Comparison of ENCODE assay signal across 8 cellular contexts in the genomic region with DNA sequence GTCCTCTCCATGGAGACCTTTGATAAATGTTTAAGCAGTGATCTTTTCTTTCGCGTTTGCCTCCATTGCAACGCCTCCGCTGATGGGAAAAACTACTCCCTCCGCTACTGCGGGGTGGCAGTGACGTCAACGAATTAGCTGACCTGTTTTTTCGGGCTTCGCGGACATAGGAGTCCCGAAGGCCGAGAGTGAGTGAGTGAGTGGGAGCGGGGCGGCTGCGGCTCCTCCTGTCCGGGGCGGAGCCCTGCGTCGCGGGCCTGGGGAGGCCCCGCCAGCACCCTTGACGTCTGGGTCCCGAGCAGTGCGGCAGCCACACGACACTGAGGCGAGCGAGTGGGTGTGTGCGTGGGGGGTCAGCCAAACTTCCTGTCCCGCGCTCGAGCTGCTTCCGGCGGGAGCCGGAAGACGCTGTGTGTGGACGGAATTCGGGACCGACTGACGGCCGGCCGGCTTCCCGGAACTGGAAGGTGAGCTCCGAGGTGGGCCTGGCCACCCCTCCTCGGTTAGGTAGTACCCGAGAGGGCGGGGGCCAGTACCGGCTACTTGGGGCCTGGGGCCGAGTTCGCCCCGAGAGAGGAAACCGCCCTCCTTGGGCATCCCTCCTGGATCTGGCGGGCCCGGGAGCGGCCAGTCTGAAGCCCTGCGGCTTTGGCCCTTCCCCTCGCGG. TPM values are rescaled to one million over a fixed set of nuclear protein-coding genes. Genes with fewer than 3 reads are reported as not detected.
DNase-seq lines count a peak whose midpoint lies in the region; FAIRE-seq and TF ChIP-seq lines count a peak whose summit lies in the region.

A gene with protein sequence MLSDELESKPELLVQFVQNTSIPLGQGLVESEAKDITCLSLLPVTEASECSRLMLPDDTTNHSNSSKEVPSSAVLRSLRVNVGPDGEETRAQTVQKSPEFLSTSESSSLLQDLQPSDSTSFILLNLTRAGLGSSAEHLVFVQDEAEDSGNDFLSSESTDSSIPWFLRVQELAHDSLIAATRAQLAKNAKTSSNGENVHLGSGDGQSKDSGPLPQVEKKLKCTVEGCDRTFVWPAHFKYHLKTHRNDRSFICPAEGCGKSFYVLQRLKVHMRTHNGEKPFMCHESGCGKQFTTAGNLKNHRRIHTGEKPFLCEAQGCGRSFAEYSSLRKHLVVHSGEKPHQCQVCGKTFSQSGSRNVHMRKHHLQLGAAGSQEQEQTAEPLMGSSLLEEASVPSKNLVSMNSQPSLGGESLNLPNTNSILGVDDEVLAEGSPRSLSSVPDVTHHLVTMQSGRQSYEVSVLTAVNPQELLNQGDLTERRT (plus strand): TSS at position 411 of the 667 bp plus-strand sequence. CDS start 5,317 bp downstream, outside the sequence.

- H3K27ac Mint-ChIP-seq in activated naive CD4-positive, alpha-beta T cell treated with anti-CD3 and anti-CD28 coated beads for 36 hours = peak within 1 kb of the TSS; percentile 94

- peak within 1 kb of the TSS; percentile 94 for H3K4me3 ChIP-seq in HFF-Myc (replicated peaks; ENCODE audit: low read depth, low read length)
- H3K4me3 ChIP-seq in neutrophil (ENCODE audit: low read depth in 1 of 2, low read length in 1 of 2) = peak within 1 kb of the TSS; percentile 84 to 91

- FAIRE-seq in frontal cortex (lab: Jason Lieb, UNC) = no peak

- H3K9me3 ChIP-seq in neutrophil = no peaks in the 10 kb centered on the region

- H3K27ac ChIP-seq in neutrophil = peak within 1 kb of the TSS; percentile 94
- H3K27ac ChIP-seq in substantia nigra (ENCODE audit: low read depth, low read length, poor library complexity, severe bottlenecking) = peak within 1 kb of the TSS; percentile 87

- DNase-seq in GM03348 (ENCODE audit: low spot score) = peak; percentile 97
- peak; percentile 81 for DNase-seq in HFF-Myc (ENCODE audit: extremely low read depth, low read depth)
- DNase-seq in NAMALWA (ENCODE audit: low spot score) = peak; percentile 87
- DNase-seq in SK-N-DZ (ENCODE audit: low spot score) = peak; percentile 92
- peak; percentile 95 for DNase-seq in activated naive CD4-positive, alpha-beta T cell treated with anti-CD3 and anti-CD28 coated beads for 36 hours
- DNase-seq in frontal cortex (ENCODE audit: low spot score in 2 of 2) = peak; percentile 70 to 83
- DNase-seq in substantia nigra (lab: John Stamatoyannopoulos, UW) = peak; percentile 44 to 93 (median 82)

- TF ChIP-seq CTCF in HFF-Myc (IDR thresholded peaks at IDR 0.05; ENCODE audit: low read depth, low read length, missing control alignments) (no peak), neutrophil (IDR thresholded peaks at IDR 0.05) (no peak)

- no peaks in the 10 kb centered on the region for H3K9me3 Mint-ChIP-seq in activated naive CD4-positive, alpha-beta T cell treated with anti-CD3 and anti-CD28 coated beads for 36 hours

- H3K4me1 ChIP-seq in neutrophil (ENCODE audit: control insufficient read depth in 1 of 2, insufficient read depth in 1 of 2, low read depth in 1 of 2, low read length in 1 of 2) = peaks cover 25 to 32% of the 10 kb centered on the region in 2 experiments

- H3K27me3 ChIP-seq in neutrophil = no peaks in the 10 kb centered on the region

- peak within 1 kb of the TSS; percentile 88 for H3K4me3 Mint-ChIP-seq in activated naive CD4-positive, alpha-beta T cell treated with anti-CD3 and anti-CD28 coated beads for 36 hours

- peaks cover 6% of the 10 kb centered on the region for H3K36me3 Mint-ChIP-seq in activated naive CD4-positive, alpha-beta T cell treated with anti-CD3 and anti-CD28 coated beads for 36 hours (ENCODE audit: low read depth)

- intact Hi-C loops in activated naive CD4-positive, alpha-beta T cell treated with anti-CD3 and anti-CD28 coated beads for 36 hours (cut with micrococcal nuclease) = loop anchor here (1.0 to 5.0 kb wide), 10 partner anchors 34 to 828 kb away; partner anchors contain the start of genes ALDH6A1, BBOF1, COQ6 and ENTPD5

- CTCF ChIA-PET in activated naive CD4-positive, alpha-beta T cell treated with anti-CD3 and anti-CD28 coated beads for 36 hours (lab: Charles Lee) = interaction anchor here (0.6 to 1.6 kb wide), 4 partner anchors 34 to 316 kb away, joined by 3 to 4 read pairs (median 4); no protein-coding TSS in a partner anchor

- H3K27me3 Mint-ChIP-seq in activated naive CD4-positive, alpha-beta T cell treated with anti-CD3 and anti-CD28 coated beads for 36 hours (ENCODE audit: low read depth) = no peaks in the 10 kb centered on the region

- H3K4me1 Mint-ChIP-seq in activated naive CD4-positive, alpha-beta T cell treated with anti-CD3 and anti-CD28 coated beads for 36 hours (ENCODE audit: low read depth) = peaks cover 46% of the 10 kb centered on the region

- no peaks in the 10 kb centered on the region for H3K36me3 ChIP-seq in neutrophil

RNA-seq across cellular contexts. Expression of the gene that starts here (rescaled TPM):
- 55.2 and 58.4 TPM in 2 replicates for polyA plus RNA-seq in SK-N-DZ (2014; cell fraction: cytosol; rRNA removed)
- 38.1 and 45.9 TPM in 2 replicates for polyA plus RNA-seq in SK-N-DZ (2014; cell fraction: nucleus; rRNA removed)
- total RNA-seq in activated naive CD4-positive, alpha-beta T cell treated with anti-CD3 and anti-CD28 coated beads for 36 hours = 10 to 100 TPM; 51.0 to 56.8 TPM
- 71.3 TPM for total RNA-seq in frontal cortex

Comparison
In these comparisons a context has a peak if more than half of its experiments do, and no peak if none do; other contexts are left out.
1. Peak in every context shown above with its lines: DNase-seq, H3K4me3 ChIP-seq and H3K27ac ChIP-seq.